In the genomic region with DNA sequence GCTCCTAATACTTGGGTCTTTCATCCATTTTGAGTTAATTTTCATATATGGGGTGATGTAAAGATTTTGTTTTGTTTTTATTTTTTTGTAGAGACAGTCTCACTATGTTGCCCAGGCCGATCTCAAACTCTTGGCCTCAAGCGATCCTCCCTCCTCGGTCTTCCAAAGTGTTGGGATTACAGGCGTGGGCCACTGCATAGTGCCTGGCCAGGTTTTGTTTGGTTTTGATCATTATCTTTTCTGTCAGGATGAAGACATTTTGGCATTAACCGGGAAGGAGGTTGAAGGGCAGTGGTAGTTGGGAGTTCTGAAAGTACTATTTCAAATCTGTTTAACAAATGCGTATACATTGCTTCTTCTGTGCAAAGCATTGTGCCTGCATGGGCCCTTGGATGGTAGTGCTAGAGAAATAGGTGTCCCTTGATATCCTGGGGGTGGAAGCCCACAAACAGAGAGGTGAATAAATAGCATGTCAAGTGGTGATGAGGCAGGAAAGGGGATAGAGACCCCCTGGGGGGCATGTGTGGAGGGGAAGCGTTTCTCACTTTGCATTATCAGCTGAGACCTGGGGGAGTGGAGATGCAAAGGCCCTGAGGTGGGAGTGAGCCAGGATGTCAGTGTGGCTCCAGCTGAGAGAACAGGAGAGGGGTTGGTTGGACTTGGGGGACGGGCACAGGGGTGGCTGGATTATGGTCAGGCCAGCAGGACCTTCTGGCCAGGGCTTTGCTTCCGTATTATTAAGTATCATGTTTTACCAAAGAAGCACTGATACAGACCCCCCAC, we compare ENCODE assay signal across 1 cellular context.
TF ChIP-seq lines count a peak whose summit lies in the region.

No MANE protein-coding gene starts in this region.

TF ChIP-seq in H1, 55 proteins besides CTCF, POLR2A, EP300 and RAD21:
- TF ChIP-seq CREB1 (IDR thresholded peaks at IDR 0.05) (no peak), HDAC2 (IDR thresholded peaks at IDR 0.05; ENCODE audit: borderline replicate concordance in 1 of 2, low read depth in 2 of 2, low read length in 2 of 2) (0 out of 4 replicates have a peak, but pooled peaks of 1 of the 2 experiments have one; percentile 61), SUZ12 (IDR thresholded peaks at IDR 0.05; ENCODE audit: low read length) (no peak), CTBP2 (IDR thresholded peaks at IDR 0.05; ENCODE audit: borderline replicate concordance, insufficient read depth, insufficient read length, low read length) (no peak), CEBPB (IDR thresholded peaks at IDR 0.05; ENCODE audit: low read depth, low read length) (no peak), SIX5 (IDR thresholded peaks at IDR 0.05; ENCODE audit: low read depth, low read length) (no peak), KDM1A (IDR thresholded peaks at IDR 0.05; ENCODE audit: borderline replicate concordance, low read length) (peak; percentile 93)
